ENCODE assay signal across 1 cellular context in genomic region chr7:91191771-91192170, GRCh38.
TF ChIP-seq lines count a peak whose summit lies in the region.

No MANE protein-coding gene starts in this region.

TF ChIP-seq in IMR-90, 13 proteins besides CTCF, POLR2A, EP300 and RAD21 (continued from another document):
- TF ChIP-seq, protein P1, sequence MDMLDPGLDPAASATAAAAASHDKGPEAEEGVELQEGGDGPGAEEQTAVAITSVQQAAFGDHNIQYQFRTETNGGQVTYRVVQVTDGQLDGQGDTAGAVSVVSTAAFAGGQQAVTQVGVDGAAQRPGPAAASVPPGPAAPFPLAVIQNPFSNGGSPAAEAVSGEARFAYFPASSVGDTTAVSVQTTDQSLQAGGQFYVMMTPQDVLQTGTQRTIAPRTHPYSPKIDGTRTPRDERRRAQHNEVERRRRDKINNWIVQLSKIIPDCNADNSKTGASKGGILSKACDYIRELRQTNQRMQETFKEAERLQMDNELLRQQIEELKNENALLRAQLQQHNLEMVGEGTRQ (IDR thresholded peaks at IDR 0.05; ENCODE audit: low read depth, low read length): no peak
- TF ChIP-seq MAZ (IDR thresholded peaks at IDR 0.05; ENCODE audit: borderline replicate concordance, low read depth, low read length) (no peak), RCOR1 (IDR thresholded peaks at IDR 0.05; ENCODE audit: insufficient replicate concordance, low read length) (no peak), BHLHE40 (IDR thresholded peaks at IDR 0.05; ENCODE audit: low read depth, low read length) (no peak), MXI1 (IDR thresholded peaks at IDR 0.05; ENCODE audit: borderline replicate concordance, low read depth, low read length) (no peak), RFX5 (IDR thresholded peaks at IDR 0.05; ENCODE audit: low read depth, low read length) (no peak)
TF ChIP-seq in IMR-90: peak in this region for 0.
